ENCODE assay signal across 1 cellular context in the genomic region with DNA sequence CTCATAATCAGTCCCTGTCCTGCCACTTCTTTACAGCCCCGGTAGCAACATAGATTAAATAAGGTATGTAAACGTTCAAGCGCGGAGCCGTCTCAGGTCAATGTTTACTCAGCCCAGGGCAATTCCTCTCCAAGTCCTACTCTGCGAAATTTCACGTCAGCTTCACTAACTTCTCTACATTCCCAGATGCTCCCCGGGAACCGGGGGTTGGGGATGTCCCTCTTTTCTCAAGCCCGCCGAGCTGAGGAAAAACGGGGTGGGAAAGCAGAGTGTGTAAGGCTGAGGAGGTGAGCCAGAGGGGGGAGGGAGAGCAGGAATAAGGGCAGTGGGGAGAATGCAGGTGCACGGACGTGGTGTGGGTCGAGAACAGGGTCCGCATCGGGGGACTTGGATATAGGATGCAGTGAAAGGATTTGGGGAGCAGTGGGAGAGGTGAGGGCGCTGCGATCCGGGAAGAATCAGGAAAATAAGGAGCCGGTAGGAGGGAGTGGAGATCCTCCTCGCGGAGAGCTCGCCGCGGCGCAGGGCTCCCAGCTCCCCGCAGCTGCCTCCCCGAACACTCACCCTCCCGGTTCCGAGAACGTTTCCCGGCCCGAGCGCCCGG.
A peak's percentile ranks its signal among the peaks of the same experiment; 100 is the strongest.
TF ChIP-seq lines count a peak whose summit lies in the region.

No MANE protein-coding gene starts in this region.

TF ChIP-seq in HepG2, 621 proteins besides CTCF, POLR2A, EP300 and RAD21 (continued from another document and continues in another):
- peak; percentile 37; the same call in 1 of the 2 replicates for TF ChIP-seq ZMAT3 (CRISPR knock-in tag; conservative IDR thresholded peaks at IDR 0.05)
- TF ChIP-seq ZNF572 (CRISPR knock-in tag; IDR thresholded peaks at IDR 0.05) = 0 out of 2 replicates have a peak, but pooled peaks have one; percentile 79
- TF ChIP-seq ZNF260 (CRISPR knock-in tag; IDR thresholded peaks at IDR 0.05; ENCODE audit: borderline replicate concordance, low read depth) = no peak
- TF ChIP-seq, protein P1, sequence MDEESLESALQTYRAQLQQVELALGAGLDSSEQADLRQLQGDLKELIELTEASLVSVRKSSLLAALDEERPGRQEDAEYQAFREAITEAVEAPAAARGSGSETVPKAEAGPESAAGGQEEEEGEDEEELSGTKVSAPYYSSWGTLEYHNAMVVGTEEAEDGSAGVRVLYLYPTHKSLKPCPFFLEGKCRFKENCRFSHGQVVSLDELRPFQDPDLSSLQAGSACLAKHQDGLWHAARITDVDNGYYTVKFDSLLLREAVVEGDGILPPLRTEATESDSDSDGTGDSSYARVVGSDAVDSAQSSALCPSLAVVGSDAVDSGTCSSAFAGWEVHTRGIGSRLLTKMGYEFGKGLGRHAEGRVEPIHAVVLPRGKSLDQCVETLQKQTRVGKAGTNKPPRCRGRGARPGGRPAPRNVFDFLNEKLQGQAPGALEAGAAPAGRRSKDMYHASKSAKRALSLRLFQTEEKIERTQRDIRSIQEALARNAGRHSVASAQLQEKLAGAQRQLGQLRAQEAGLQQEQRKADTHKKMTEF (CRISPR knock-in tag; IDR thresholded peaks at IDR 0.05) = peak; percentile 70
- TF ChIP-seq REXO4 (CRISPR knock-in tag; IDR thresholded peaks at IDR 0.05; ENCODE audit: borderline replicate concordance) = no peak
- TF ChIP-seq, protein P2, sequence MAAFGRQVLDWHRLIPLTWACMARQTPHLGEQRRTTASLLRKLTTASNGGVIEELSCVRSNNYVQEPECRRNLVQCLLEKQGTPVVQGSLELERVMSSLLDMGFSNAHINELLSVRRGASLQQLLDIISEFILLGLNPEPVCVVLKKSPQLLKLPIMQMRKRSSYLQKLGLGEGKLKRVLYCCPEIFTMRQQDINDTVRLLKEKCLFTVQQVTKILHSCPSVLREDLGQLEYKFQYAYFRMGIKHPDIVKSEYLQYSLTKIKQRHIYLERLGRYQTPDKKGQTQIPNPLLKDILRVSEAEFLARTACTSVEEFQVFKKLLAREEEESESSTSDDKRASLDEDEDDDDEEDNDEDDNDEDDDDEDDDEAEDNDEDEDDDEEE (CRISPR knock-in tag; IDR thresholded peaks at IDR 0.05) = peak; percentile 87
- TF ChIP-seq ZNF775 (CRISPR knock-in tag; IDR thresholded peaks at IDR 0.05; ENCODE audit: borderline replicate concordance) = peak; percentile 99
- TF ChIP-seq ZZZ3 (CRISPR knock-in tag; IDR thresholded peaks at IDR 0.05; ENCODE audit: borderline replicate concordance) = no peak
- no peak for TF ChIP-seq ZNF251 (CRISPR knock-in tag; IDR thresholded peaks at IDR 0.05)
- TF ChIP-seq ELF3 (CRISPR knock-in tag; IDR thresholded peaks at IDR 0.05) = no peak
- TF ChIP-seq ZFP36 (IDR thresholded peaks at IDR 0.05; ENCODE audit: borderline replicate concordance, low read depth, low read length, partially characterized antibody) = no peak
- peak; percentile 76 for TF ChIP-seq BORCS8-MEF2B (CRISPR knock-in tag; IDR thresholded peaks at IDR 0.05)
- TF ChIP-seq SAFB2 (CRISPR knock-in tag; IDR thresholded peaks at IDR 0.05; ENCODE audit: borderline replicate concordance, low read depth) = no peak; the same call in 1 of the 2 replicates
- TF ChIP-seq, protein P3, sequence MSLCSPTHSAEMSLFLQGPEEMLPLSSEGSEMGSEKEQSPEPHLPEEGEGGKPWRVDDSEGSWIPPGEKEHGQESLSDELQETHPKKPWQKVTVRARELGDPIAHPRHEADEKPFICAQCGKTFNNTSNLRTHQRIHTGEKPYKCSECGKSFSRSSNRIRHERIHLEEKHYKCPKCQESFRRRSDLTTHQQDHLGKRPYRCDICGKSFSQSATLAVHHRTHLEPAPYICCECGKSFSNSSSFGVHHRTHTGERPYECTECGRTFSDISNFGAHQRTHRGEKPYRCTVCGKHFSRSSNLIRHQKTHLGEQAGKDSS (CRISPR knock-in tag; IDR thresholded peaks at IDR 0.05; ENCODE audit: borderline replicate concordance, low read depth) = 0 out of 2 replicates have a peak, but pooled peaks have one; percentile 43
- TF ChIP-seq ZNF343 (CRISPR knock-in tag; IDR thresholded peaks at IDR 0.05) = no peak
- TF ChIP-seq MZF1 (CRISPR knock-in tag; IDR thresholded peaks at IDR 0.05; ENCODE audit: borderline replicate concordance) = no peak
- TF ChIP-seq PHF8 (CRISPR knock-in tag; IDR thresholded peaks at IDR 0.05) = no peak; the same call in 1 of the 2 replicates
- TF ChIP-seq NBN (conservative IDR thresholded peaks at IDR 0.05) = no peak
- no peak for TF ChIP-seq YEATS4 (CRISPR knock-in tag; IDR thresholded peaks at IDR 0.05; ENCODE audit: borderline replicate concordance)
- peak; percentile 57 for TF ChIP-seq ZNF781 (CRISPR knock-in tag; IDR thresholded peaks at IDR 0.05; ENCODE audit: borderline replicate concordance, not compliant biosample characterization)
- TF ChIP-seq, protein P4, sequence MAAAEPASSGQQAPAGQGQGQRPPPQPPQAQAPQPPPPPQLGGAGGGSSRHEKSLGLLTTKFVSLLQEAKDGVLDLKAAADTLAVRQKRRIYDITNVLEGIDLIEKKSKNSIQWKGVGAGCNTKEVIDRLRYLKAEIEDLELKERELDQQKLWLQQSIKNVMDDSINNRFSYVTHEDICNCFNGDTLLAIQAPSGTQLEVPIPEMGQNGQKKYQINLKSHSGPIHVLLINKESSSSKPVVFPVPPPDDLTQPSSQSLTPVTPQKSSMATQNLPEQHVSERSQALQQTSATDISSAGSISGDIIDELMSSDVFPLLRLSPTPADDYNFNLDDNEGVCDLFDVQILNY (CRISPR knock-in tag; conservative IDR thresholded peaks at IDR 0.05) = no peak
- peak; percentile 70; the same call in 1 of the 2 replicates for TF ChIP-seq ZNF614 (CRISPR knock-in tag; IDR thresholded peaks at IDR 0.05; ENCODE audit: borderline replicate concordance)
- TF ChIP-seq, protein P5, sequence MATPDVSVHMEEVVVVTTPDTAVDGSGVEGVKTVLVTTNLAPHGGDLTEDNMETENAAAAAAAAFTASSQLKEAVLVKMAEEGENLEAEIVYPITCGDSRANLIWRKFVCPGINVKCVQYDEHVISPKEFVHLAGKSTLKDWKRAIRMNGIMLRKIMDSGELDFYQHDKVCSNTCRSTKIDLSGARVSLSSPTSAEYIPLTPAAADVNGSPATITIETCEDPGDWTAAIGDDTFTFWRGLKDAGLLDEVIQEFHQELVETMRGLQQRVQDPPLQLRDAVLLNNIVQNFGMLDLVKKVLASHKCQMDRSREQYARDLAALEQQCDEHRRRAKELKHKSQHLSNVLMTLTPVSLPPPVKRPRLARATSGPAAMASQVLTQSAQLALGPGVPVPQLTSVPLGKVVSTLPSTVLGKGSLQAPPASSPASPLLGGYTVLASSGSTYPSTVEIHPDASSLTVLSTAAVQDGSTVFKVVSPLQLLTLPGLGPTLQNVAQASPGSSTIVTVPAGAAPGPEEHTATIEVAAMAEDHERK (CRISPR knock-in tag; IDR thresholded peaks at IDR 0.05; ENCODE audit: low read depth) = no peak
- no peak for TF ChIP-seq RARG (CRISPR knock-in tag; IDR thresholded peaks at IDR 0.05; ENCODE audit: low read depth)
- TF ChIP-seq ZMYM4 (CRISPR knock-in tag; IDR thresholded peaks at IDR 0.05) = no peak
- no peak for TF ChIP-seq ZNF274 (CRISPR knock-in tag; IDR thresholded peaks at IDR 0.05)
- no peak for TF ChIP-seq ZNF703 (CRISPR knock-in tag; IDR thresholded peaks at IDR 0.05; ENCODE audit: borderline replicate concordance)
- TF ChIP-seq, protein P6, sequence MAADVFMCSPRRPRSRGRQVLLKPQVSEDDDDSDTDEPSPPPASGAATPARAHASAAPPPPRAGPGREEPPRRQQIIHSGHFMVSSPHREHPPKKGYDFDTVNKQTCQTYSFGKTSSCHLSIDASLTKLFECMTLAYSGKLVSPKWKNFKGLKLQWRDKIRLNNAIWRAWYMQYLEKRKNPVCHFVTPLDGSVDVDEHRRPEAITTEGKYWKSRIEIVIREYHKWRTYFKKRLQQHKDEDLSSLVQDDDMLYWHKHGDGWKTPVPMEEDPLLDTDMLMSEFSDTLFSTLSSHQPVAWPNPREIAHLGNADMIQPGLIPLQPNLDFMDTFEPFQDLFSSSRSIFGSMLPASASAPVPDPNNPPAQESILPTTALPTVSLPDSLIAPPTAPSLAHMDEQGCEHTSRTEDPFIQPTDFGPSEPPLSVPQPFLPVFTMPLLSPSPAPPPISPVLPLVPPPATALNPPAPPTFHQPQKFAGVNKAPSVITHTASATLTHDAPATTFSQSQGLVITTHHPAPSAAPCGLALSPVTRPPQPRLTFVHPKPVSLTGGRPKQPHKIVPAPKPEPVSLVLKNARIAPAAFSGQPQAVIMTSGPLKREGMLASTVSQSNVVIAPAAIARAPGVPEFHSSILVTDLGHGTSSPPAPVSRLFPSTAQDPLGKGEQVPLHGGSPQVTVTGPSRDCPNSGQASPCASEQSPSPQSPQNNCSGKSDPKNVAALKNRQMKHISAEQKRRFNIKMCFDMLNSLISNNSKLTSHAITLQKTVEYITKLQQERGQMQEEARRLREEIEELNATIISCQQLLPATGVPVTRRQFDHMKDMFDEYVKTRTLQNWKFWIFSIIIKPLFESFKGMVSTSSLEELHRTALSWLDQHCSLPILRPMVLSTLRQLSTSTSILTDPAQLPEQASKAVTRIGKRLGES (CRISPR knock-in tag; IDR thresholded peaks at IDR 0.05; ENCODE audit: borderline replicate concordance) = no peak
- TF ChIP-seq ZEB1 (IDR thresholded peaks at IDR 0.05; ENCODE audit: insufficient replicate concordance, low read depth) = no peak
- TF ChIP-seq IKZF1 (IDR thresholded peaks at IDR 0.05) = no peak
- TF ChIP-seq, protein P7, sequence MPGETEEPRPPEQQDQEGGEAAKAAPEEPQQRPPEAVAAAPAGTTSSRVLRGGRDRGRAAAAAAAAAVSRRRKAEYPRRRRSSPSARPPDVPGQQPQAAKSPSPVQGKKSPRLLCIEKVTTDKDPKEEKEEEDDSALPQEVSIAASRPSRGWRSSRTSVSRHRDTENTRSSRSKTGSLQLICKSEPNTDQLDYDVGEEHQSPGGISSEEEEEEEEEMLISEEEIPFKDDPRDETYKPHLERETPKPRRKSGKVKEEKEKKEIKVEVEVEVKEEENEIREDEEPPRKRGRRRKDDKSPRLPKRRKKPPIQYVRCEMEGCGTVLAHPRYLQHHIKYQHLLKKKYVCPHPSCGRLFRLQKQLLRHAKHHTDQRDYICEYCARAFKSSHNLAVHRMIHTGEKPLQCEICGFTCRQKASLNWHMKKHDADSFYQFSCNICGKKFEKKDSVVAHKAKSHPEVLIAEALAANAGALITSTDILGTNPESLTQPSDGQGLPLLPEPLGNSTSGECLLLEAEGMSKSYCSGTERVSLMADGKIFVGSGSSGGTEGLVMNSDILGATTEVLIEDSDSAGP (CRISPR knock-in tag; IDR thresholded peaks at IDR 0.05; ENCODE audit: borderline replicate concordance) = peak; percentile 57; the same call in 1 of the 2 replicates
- no peak for TF ChIP-seq PAX8 (CRISPR knock-in tag; IDR thresholded peaks at IDR 0.05; ENCODE audit: borderline replicate concordance)
- TF ChIP-seq ZNF547 (CRISPR knock-in tag; IDR thresholded peaks at IDR 0.05) = no peak
- no peak for TF ChIP-seq FOXP1 (IDR thresholded peaks at IDR 0.05)
- TF ChIP-seq FOXP1 (CRISPR knock-in tag; IDR thresholded peaks at IDR 0.05) = peak; percentile 35; the same call in 1 of the 2 replicates
- 0 out of 2 replicates have a peak, but pooled peaks have one; percentile 48 for TF ChIP-seq ZSCAN30 (CRISPR knock-in tag; IDR thresholded peaks at IDR 0.05)
- TF ChIP-seq RFX3 (CRISPR knock-in tag; IDR thresholded peaks at IDR 0.05) = no peak
- TF ChIP-seq, protein P8, sequence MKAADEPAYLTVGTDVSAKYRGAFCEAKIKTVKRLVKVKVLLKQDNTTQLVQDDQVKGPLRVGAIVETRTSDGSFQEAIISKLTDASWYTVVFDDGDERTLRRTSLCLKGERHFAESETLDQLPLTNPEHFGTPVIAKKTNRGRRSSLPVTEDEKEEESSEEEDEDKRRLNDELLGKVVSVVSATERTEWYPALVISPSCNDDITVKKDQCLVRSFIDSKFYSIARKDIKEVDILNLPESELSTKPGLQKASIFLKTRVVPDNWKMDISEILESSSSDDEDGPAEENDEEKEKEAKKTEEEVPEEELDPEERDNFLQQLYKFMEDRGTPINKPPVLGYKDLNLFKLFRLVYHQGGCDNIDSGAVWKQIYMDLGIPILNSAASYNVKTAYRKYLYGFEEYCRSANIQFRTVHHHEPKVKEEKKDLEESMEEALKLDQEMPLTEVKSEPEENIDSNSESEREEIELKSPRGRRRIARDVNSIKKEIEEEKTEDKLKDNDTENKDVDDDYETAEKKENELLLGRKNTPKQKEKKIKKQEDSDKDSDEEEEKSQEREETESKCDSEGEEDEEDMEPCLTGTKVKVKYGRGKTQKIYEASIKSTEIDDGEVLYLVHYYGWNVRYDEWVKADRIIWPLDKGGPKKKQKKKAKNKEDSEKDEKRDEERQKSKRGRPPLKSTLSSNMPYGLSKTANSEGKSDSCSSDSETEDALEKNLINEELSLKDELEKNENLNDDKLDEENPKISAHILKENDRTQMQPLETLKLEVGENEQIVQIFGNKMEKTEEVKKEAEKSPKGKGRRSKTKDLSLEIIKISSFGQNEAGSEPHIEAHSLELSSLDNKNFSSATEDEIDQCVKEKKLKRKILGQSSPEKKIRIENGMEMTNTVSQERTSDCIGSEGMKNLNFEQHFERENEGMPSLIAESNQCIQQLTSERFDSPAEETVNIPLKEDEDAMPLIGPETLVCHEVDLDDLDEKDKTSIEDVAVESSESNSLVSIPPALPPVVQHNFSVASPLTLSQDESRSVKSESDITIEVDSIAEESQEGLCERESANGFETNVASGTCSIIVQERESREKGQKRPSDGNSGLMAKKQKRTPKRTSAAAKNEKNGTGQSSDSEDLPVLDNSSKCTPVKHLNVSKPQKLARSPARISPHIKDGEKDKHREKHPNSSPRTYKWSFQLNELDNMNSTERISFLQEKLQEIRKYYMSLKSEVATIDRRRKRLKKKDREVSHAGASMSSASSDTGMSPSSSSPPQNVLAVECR (CRISPR knock-in tag; IDR thresholded peaks at IDR 0.05; ENCODE audit: borderline replicate concordance) = peak; percentile 29; the same call in 1 of the 2 replicates
- TF ChIP-seq, protein P9, sequence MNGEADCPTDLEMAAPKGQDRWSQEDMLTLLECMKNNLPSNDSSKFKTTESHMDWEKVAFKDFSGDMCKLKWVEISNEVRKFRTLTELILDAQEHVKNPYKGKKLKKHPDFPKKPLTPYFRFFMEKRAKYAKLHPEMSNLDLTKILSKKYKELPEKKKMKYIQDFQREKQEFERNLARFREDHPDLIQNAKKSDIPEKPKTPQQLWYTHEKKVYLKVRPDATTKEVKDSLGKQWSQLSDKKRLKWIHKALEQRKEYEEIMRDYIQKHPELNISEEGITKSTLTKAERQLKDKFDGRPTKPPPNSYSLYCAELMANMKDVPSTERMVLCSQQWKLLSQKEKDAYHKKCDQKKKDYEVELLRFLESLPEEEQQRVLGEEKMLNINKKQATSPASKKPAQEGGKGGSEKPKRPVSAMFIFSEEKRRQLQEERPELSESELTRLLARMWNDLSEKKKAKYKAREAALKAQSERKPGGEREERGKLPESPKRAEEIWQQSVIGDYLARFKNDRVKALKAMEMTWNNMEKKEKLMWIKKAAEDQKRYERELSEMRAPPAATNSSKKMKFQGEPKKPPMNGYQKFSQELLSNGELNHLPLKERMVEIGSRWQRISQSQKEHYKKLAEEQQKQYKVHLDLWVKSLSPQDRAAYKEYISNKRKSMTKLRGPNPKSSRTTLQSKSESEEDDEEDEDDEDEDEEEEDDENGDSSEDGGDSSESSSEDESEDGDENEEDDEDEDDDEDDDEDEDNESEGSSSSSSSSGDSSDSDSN (CRISPR knock-in tag; IDR thresholded peaks at IDR 0.05) = no peak; the same call in 1 of the 2 replicates
- no peak; the same call in 1 of the 2 replicates for TF ChIP-seq KLF15 (CRISPR knock-in tag; IDR thresholded peaks at IDR 0.05; ENCODE audit: borderline replicate concordance)
- TF ChIP-seq FOXO1 (CRISPR knock-in tag; IDR thresholded peaks at IDR 0.05) = no peak; the same call in 1 of the 2 replicates
